8 cellular contexts compared by ENCODE assay signal in the genomic region with DNA sequence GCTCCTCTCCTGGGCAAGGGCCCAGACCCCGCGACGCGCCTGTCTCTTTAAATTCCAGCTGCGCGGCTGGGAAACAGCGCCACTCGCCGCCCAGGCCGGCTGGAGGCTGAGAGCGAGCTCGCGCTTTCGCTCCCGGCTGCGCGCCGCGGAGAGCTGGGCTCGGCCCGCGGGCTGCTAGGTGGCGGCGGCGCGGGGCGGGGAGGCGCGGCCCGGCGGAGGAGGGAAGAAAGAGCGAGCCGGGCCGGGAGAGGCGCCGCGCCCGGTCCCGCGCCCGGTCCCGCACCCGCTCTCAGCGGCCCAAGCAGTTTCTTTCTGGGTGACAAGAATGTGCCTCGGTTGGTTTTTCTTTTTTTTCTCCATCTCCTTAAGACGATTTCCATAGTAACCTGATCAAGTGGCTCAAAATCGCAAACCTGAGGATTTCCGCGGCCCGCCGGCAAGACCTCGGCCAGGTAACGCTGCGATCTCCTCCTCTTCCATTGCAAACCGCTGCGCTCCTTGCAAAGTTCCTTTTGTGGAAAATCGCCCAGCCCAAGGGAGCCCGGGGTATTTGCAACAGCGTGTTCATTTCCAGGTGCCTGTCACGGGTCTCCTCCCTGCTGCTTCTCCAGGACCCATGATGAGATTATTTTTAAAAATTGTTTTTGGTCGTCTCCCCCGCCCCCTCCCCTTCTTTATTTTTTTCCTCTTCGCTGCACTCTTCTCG.
DNase-seq lines count a peak whose midpoint lies in the region; ATAC-seq, FAIRE-seq and TF ChIP-seq lines count a peak whose summit lies in the region.

No MANE protein-coding gene starts in this region.

- peaks cover 4% of the 10 kb centered on the region; the same call in 1 of the 2 replicates for H3K4me1 ChIP-seq in HepG2 (ENCODE audit: insufficient read depth, low read length)

- FAIRE-seq in HepG2 (lab: Jason Lieb, UNC), result no peak

- BruUV-seq in HepG2 (replicated peaks; lab: Mats Ljungman, UMichigan), result no TSS peak

- H3K27me3 Mint-ChIP-seq in activated CD4-positive, alpha-beta T cell treated with anti-CD3 and anti-CD28 coated beads, Interleukin-2, amount 10 ng/mL, durations not matched to agents 7 days and 5 days, result peaks cover 47% of the 10 kb centered on the region

- in situ Hi-C loops in HepG2 (cut with HindIII; ENCODE audit: extremely low pct_ligation_motif_present, low pct_unique_long_range_greater_than_20kb), result no loop called here

- TF ChIP-seq POLR2A in HepG2 (IDR thresholded peaks at IDR 0.05; ENCODE audit: insufficient read depth in 1 of 2, low read depth in 2 of 2, low read length in 2 of 2), result no peak

- intact Hi-C loops in HepG2 (cut with micrococcal nuclease; ENCODE audit: unreplicated experiment), result loop anchor here (1.0 kb wide), 1 partner anchor 260 kb away; a partner anchor contains a TSS

- no peaks in the 10 kb centered on the region for H3K9me3 ChIP-seq in HepG2 (ENCODE audit: low read length)

- H3K9ac ChIP-seq in HepG2 (ENCODE audit: insufficient read depth, low read depth, low read length), result no peak overlapping the region

- peak; percentile 50 for TF ChIP-seq RAD21 in HepG2 (CRISPR knock-in tag; IDR thresholded peaks at IDR 0.05)

- peak overlapping the region; percentile 55 for H3K4me3 ChIP-seq in H7 (ENCODE audit: insufficient read depth, low read depth, low read length)
- H3K4me3 ChIP-seq in HepG2 (replicated peaks in 1 of 3; ENCODE audit: insufficient read depth in 1 of 3, low read depth in 2 of 3, low read length in 3 of 3), result peak overlapping the region; percentile 41 to 61 (median 45); a peak in 5 of 6 replicates

- DNase-seq in activated CD4-positive, alpha-beta T cell treated with anti-CD3 and anti-CD28 coated beads, Interleukin-2, amount 10 ng/mL, durations not matched to agents 7 days and 5 days, result peak; percentile 32
- no peak for DNase-seq in activated CD4-positive, alpha-beta T cell treated with anti-CD3 and anti-CD28 coated beads, Interleukin-2, amount 50 U/mL, for 1 hour
- peak; percentile 91 for DNase-seq in H7
- DNase-seq in LHCN-M2 (ENCODE audit: low read depth), result peak; percentile 59
- peak; percentile 52 for DNase-seq in SK-N-DZ (ENCODE audit: low spot score)
- DNase-seq in dermis blood vessel endothelial cell, result peak; percentile 76
- peak; percentile 33 for DNase-seq in HepG2 (ENCODE audit: low spot score)
- DNase-seq in stimulated activated CD4-positive, alpha-beta T cell treated with anti-CD3 and anti-CD28 coated beads, Interleukin-4, amount 100 ng/mL, for 48 hours (ENCODE audit: low read depth in 2 of 2), result peak; percentile 9 to 18

- peaks cover 10% of the 10 kb centered on the region for H3K4me1 Mint-ChIP-seq in activated CD4-positive, alpha-beta T cell treated with anti-CD3 and anti-CD28 coated beads, Interleukin-2, amount 10 ng/mL, durations not matched to agents 7 days and 5 days

- ATAC-seq in HepG2, result peak; percentile 100

- peak; percentile 80 for TF ChIP-seq CTCF in HepG2 (CRISPR knock-in tag; IDR thresholded peaks at IDR 0.05)

- no peak overlapping the region for H3K27ac Mint-ChIP-seq in activated CD4-positive, alpha-beta T cell treated with anti-CD3 and anti-CD28 coated beads, Interleukin-2, amount 10 ng/mL, durations not matched to agents 7 days and 5 days

- H3K27me3 ChIP-seq in H7 (ENCODE audit: control insufficient read depth, insufficient read depth, low read length) (peaks cover 17% of the 10 kb centered on the region), HepG2 (ENCODE audit: control insufficient read depth in 1 of 2, insufficient read depth in 2 of 2, low read length in 2 of 2) (peaks cover 0 to 23% of the 10 kb centered on the region in 2 experiments; a peak in 2 of 5 replicates)

- H3K27ac ChIP-seq in HepG2 (ENCODE audit: extremely low read length, insufficient read depth, low read length), result no peak overlapping the region

- peak overlapping the region; percentile 53 for H3K4me3 Mint-ChIP-seq in activated CD4-positive, alpha-beta T cell treated with anti-CD3 and anti-CD28 coated beads, Interleukin-2, amount 10 ng/mL, durations not matched to agents 7 days and 5 days

- under 1% methylated on average over 35 of the region's 64 CpGs for WGBS in HepG2 (ENCODE audit: low lambda C conversion rate)

- H3K79me2 ChIP-seq in HepG2 (ENCODE audit: insufficient read depth, low read length), result no peaks in the 10 kb centered on the region

- no peak overlapping the region for H2AFZ ChIP-seq in HepG2 (ENCODE audit: low read length)

- no peaks in the 10 kb centered on the region for H4K20me1 ChIP-seq in HepG2 (ENCODE audit: insufficient read depth, low read length)

- POLR2A ChIA-PET in activated CD4-positive, alpha-beta T cell treated with anti-CD3 and anti-CD28 coated beads, Interleukin-2, amount 10 ng/mL, durations not matched to agents 7 days and 5 days (lab: Charles Lee), result no interaction called here
- POLR2A ChIA-PET in HepG2 (lab: Yijun Ruan, JAX), result no interaction called here

- peak overlapping the region; percentile 85 for H3K4me2 ChIP-seq in HepG2 (ENCODE audit: low read depth, low read length)

- H3K36me3 ChIP-seq in H7 (replicated peaks; ENCODE audit: control insufficient read depth, insufficient read depth, low read length) (no peaks in the 10 kb centered on the region), HepG2 (replicated peaks in 1 of 2; ENCODE audit: control insufficient read depth in 1 of 2, insufficient read depth in 2 of 2, low read length in 2 of 2) (no peaks in the 10 kb centered on the region)

- no peaks in the 10 kb centered on the region for H3K9me3 Mint-ChIP-seq in activated CD4-positive, alpha-beta T cell treated with anti-CD3 and anti-CD28 coated beads, Interleukin-2, amount 10 ng/mL, durations not matched to agents 7 days and 5 days

- CTCF ChIA-PET in activated CD4-positive, alpha-beta T cell treated with anti-CD3 and anti-CD28 coated beads, Interleukin-2, amount 10 ng/mL, durations not matched to agents 7 days and 5 days (lab: Charles Lee), result interaction anchor here (1.1 kb wide), 1 partner anchor 10 kb away, joined by 3 read pairs; no protein-coding TSS in a partner anchor
- CTCF ChIA-PET in HepG2 (lab: Yijun Ruan, JAX; ENCODE audit: low intra/inter-chr PET ratio, low total read pairs), result no interaction called here

- H3K36me3 Mint-ChIP-seq in activated CD4-positive, alpha-beta T cell treated with anti-CD3 and anti-CD28 coated beads, Interleukin-2, amount 10 ng/mL, durations not matched to agents 7 days and 5 days (ENCODE audit: low read depth), result no peaks in the 10 kb centered on the region

- no peak for TF ChIP-seq EP300 in HepG2 (IDR thresholded peaks at IDR 0.05; ENCODE audit: low read depth in 2 of 2, low read length in 2 of 2)
- TF ChIP-seq EP300 in HepG2 (CRISPR knock-in tag; IDR thresholded peaks at IDR 0.05; ENCODE audit: borderline replicate concordance), result no peak

TF ChIP-seq in HepG2, 621 proteins besides CTCF, POLR2A, EP300 and RAD21 (continues in another document):
- TF ChIP-seq ZNF317 (CRISPR knock-in tag; IDR thresholded peaks at IDR 0.05), result no peak
- TF ChIP-seq, protein P1, sequence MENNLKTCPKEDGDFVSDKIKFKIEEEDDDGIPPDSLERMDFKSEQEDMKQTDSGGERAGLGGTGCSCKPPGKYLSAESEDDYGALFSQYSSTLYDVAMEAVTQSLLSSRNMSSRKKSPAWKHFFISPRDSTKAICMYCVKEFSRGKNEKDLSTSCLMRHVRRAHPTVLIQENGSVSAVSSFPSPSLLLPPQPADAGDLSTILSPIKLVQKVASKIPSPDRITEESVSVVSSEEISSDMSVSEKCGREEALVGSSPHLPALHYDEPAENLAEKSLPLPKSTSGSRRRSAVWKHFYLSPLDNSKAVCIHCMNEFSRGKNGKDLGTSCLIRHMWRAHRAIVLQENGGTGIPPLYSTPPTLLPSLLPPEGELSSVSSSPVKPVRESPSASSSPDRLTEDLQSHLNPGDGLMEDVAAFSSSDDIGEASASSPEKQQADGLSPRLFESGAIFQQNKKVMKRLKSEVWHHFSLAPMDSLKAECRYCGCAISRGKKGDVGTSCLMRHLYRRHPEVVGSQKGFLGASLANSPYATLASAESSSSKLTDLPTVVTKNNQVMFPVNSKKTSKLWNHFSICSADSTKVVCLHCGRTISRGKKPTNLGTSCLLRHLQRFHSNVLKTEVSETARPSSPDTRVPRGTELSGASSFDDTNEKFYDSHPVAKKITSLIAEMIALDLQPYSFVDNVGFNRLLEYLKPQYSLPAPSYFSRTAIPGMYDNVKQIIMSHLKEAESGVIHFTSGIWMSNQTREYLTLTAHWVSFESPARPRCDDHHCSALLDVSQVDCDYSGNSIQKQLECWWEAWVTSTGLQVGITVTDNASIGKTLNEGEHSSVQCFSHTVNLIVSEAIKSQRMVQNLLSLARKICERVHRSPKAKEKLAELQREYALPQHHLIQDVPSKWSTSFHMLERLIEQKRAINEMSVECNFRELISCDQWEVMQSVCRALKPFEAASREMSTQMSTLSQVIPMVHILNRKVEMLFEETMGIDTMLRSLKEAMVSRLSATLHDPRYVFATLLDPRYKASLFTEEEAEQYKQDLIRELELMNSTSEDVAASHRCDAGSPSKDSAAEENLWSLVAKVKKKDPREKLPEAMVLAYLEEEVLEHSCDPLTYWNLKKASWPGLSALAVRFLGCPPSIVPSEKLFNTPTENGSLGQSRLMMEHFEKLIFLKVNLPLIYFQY (CRISPR knock-in tag; IDR thresholded peaks at IDR 0.05; ENCODE audit: borderline replicate concordance), result peak; percentile 60; the same call in 1 of the 2 replicates
- no peak for TF ChIP-seq MAZ (IDR thresholded peaks at IDR 0.05; ENCODE audit: borderline replicate concordance, low read depth, low read length)
- 0 out of 2 replicates have a peak, but pooled peaks have one; percentile 38 for TF ChIP-seq MAZ (CRISPR knock-in tag; IDR thresholded peaks at IDR 0.05; ENCODE audit: low read depth)
- TF ChIP-seq HNRNPLL (IDR thresholded peaks at IDR 0.05; ENCODE audit: low read depth, low read length, poor library complexity, severe bottlenecking), result peak; percentile 49
- TF ChIP-seq TEAD3 (CRISPR knock-in tag; optimal IDR thresholded peaks at IDR 0.05; ENCODE audit: borderline replicate concordance), result peak; percentile 54
- TF ChIP-seq, protein P2, sequence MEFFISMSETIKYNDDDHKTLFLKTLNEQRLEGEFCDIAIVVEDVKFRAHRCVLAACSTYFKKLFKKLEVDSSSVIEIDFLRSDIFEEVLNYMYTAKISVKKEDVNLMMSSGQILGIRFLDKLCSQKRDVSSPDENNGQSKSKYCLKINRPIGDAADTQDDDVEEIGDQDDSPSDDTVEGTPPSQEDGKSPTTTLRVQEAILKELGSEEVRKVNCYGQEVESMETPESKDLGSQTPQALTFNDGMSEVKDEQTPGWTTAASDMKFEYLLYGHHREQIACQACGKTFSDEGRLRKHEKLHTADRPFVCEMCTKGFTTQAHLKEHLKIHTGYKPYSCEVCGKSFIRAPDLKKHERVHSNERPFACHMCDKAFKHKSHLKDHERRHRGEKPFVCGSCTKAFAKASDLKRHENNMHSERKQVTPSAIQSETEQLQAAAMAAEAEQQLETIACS (CRISPR knock-in tag; IDR thresholded peaks at IDR 0.05), result peak; percentile 91
